Comparison of ENCODE assay signal across 19 cellular contexts in genomic region chr22:46319319-46319718, GRCh38. TPM values are rescaled to one million over a fixed set of nuclear protein-coding genes. Genes with fewer than 3 reads are reported as not detected.
DNase-seq lines count a peak whose midpoint lies in the region; ATAC-seq and TF ChIP-seq lines count a peak whose summit lies in the region.
"Had no signal": no experiment of that assay in that cellular context is flagged by ENCODE, and none has a peak within 500 bp of the region (broad histone marks: within the 10 kb centered on the region; RNA-seq: fewer than 3 reads in every experiment).

No MANE protein-coding gene starts in this region.

- H3K9me3 Mint-ChIP-seq in central memory CD8-positive, alpha-beta T cell = no peaks in the 10 kb centered on the region
- peaks cover 1% of the 10 kb centered on the region for H3K9me3 Mint-ChIP-seq in neural progenitor cell
- no peaks in the 10 kb centered on the region for H3K9me3 Mint-ChIP-seq in activated T-helper 2 cell treated with anti-CD3 and anti-CD28 coated beads, Interferon-gamma antibody, Interleukin-2, Interleukin-4, amounts not matched to agents 10 μg/mL and 5 μg/mL and 100 μg/mL, durations not matched to agents 14 hours and 24 hours and 36 hours
- H3K9me3 Mint-ChIP-seq: CD4-positive, alpha-beta T cell; GM23338; H9 had no signal

- H2AFZ ChIP-seq in neural progenitor cell (replicated peaks) = no peak overlapping the region
- H2AFZ ChIP-seq: GM23338 had no signal

- no peaks in the 10 kb centered on the region for H3K36me3 ChIP-seq in neural progenitor cell

- no peak overlapping the region for H3K4me3 ChIP-seq in neural progenitor cell
- H3K4me3 ChIP-seq: BLaER1 treated with 17β-estradiol and CSF1 and Interleukin-3, amounts not matched to agents 10 nM and 100 nM; GM23338 had no signal

- intact Hi-C loops in left cardiac atrium (cut with DNase I) (loop anchor here in 1 of 2 donors (10.0 kb wide), 1 partner anchor 325 kb away; no protein-coding TSS in a partner anchor), cardiac septum (cut with DNase I) (loop anchor here (5.0 kb wide), 1 partner anchor 332 kb away; no protein-coding TSS in a partner anchor)
- intact Hi-C loops in activated T-helper 2 cell treated with anti-CD3 and anti-CD28 coated beads, Interferon-gamma antibody, Interleukin-2, Interleukin-4, amounts not matched to agents 10 μg/mL and 5 μg/mL and 100 μg/mL, durations not matched to agents 14 hours and 24 hours and 36 hours (cut with micrococcal nuclease) = no loop called here

- H3K4me1 Mint-ChIP-seq in central memory CD8-positive, alpha-beta T cell = no peaks in the 10 kb centered on the region
- H3K4me1 Mint-ChIP-seq in neural progenitor cell = no peaks in the 10 kb centered on the region
- H3K4me1 Mint-ChIP-seq in activated T-helper 2 cell treated with anti-CD3 and anti-CD28 coated beads, Interferon-gamma antibody, Interleukin-2, Interleukin-4, amounts not matched to agents 10 μg/mL and 5 μg/mL and 100 μg/mL, durations not matched to agents 14 hours and 24 hours and 36 hours (ENCODE audit: low read depth) = no peaks in the 10 kb centered on the region
- H3K4me1 Mint-ChIP-seq: GM23338, H9 had no signal

- H3K4me1 ChIP-seq in neural progenitor cell = no peaks in the 10 kb centered on the region
- H3K4me1 ChIP-seq: BLaER1 treated with 17β-estradiol and CSF1 and Interleukin-3, amounts not matched to agents 10 nM and 100 nM had no signal

- H3K4me3 Mint-ChIP-seq in central memory CD8-positive, alpha-beta T cell = no peak overlapping the region
- no peak overlapping the region for H3K4me3 Mint-ChIP-seq in neural progenitor cell
- no peak overlapping the region for H3K4me3 Mint-ChIP-seq in activated T-helper 2 cell treated with anti-CD3 and anti-CD28 coated beads, Interferon-gamma antibody, Interleukin-2, Interleukin-4, amounts not matched to agents 10 μg/mL and 5 μg/mL and 100 μg/mL, durations not matched to agents 14 hours and 24 hours and 36 hours (ENCODE audit: low read depth)
- H3K4me3 Mint-ChIP-seq: CD4-positive, alpha-beta T cell; GM23338; H9 had no signal

- H4K20me1 ChIP-seq in neural progenitor cell (ENCODE audit: low read depth) = no peaks in the 10 kb centered on the region

- ATAC-seq in left cardiac atrium = no peak
- no peak for ATAC-seq in central memory CD8-positive, alpha-beta T cell (replicated peaks; ENCODE audit: extremely low read depth, poor library complexity, severe bottlenecking)
- ATAC-seq: GM23338, HepG2 had no signal

- no peak overlapping the region for H3K4me2 ChIP-seq in neural progenitor cell
- H3K4me2 ChIP-seq: BLaER1 treated with 17β-estradiol and CSF1 and Interleukin-3, amounts not matched to agents 10 nM and 100 nM; GM23338 had no signal

- DNase-seq in left cardiac atrium (peak; percentile 8), cardiac septum (ENCODE audit: low spot score) (no peak), neural progenitor cell (ENCODE audit: low spot score) (no peak), DMS 273 (lab: John Stamatoyannopoulos, UW; ENCODE audit: unreplicated experiment) (no peak), NCI-H524 treated with DMSO at 0.1 percent for 48 hours (lab: John Stamatoyannopoulos, UW) (no peak)
- DNase-seq in central memory CD8-positive, alpha-beta T cell (ENCODE audit: low spot score in 2 of 2) = no peak
- DNase-seq in activated T-helper 2 cell treated with anti-CD3 and anti-CD28 coated beads, Interferon-gamma antibody, Interleukin-2, Interleukin-4, amounts not matched to agents 10 μg/mL and 5 μg/mL and 100 μg/mL, durations not matched to agents 14 hours and 24 hours and 36 hours (ENCODE audit: low spot score) = no peak
- DNase-seq: ACHN; Calu3; CD4-positive, alpha-beta T cell; DMS153; DMS79 treated with DMSO at 0.1 percent for 48 hours; EL; H9 had no signal

- H3K27ac Mint-ChIP-seq in central memory CD8-positive, alpha-beta T cell (ENCODE audit: low read depth) = peak overlapping the region; percentile 69
- peak overlapping the region; percentile 19 for H3K27ac Mint-ChIP-seq in neural progenitor cell
- H3K27ac Mint-ChIP-seq in activated T-helper 2 cell treated with anti-CD3 and anti-CD28 coated beads, Interferon-gamma antibody, Interleukin-2, Interleukin-4, amounts not matched to agents 10 μg/mL and 5 μg/mL and 100 μg/mL, durations not matched to agents 14 hours and 24 hours and 36 hours = no peak overlapping the region
- H3K27ac Mint-ChIP-seq: CD4-positive, alpha-beta T cell; GM23338 had no signal

- no peaks in the 10 kb centered on the region for H3K27me3 ChIP-seq in neural progenitor cell
- H3K27me3 ChIP-seq: BLaER1 treated with 17β-estradiol and CSF1 and Interleukin-3, amounts not matched to agents 10 nM and 100 nM had no signal

- no peaks in the 10 kb centered on the region for H3K79me2 ChIP-seq in neural progenitor cell (ENCODE audit: low read depth)

- H3K36me3 Mint-ChIP-seq in central memory CD8-positive, alpha-beta T cell (ENCODE audit: insufficient read depth) = peaks cover 4% of the 10 kb centered on the region
- peaks cover 34% of the 10 kb centered on the region for H3K36me3 Mint-ChIP-seq in neural progenitor cell
- H3K36me3 Mint-ChIP-seq in activated T-helper 2 cell treated with anti-CD3 and anti-CD28 coated beads, Interferon-gamma antibody, Interleukin-2, Interleukin-4, amounts not matched to agents 10 μg/mL and 5 μg/mL and 100 μg/mL, durations not matched to agents 14 hours and 24 hours and 36 hours (ENCODE audit: low read depth) = peaks cover 74% of the 10 kb centered on the region

- no peak overlapping the region for H3K27ac ChIP-seq in neural progenitor cell
- H3K27ac ChIP-seq: BLaER1 treated with 17β-estradiol and CSF1 and Interleukin-3, amounts not matched to agents 10 nM and 100 nM had no signal

- no peak overlapping the region for H3K9ac ChIP-seq in neural progenitor cell
- H3K9ac ChIP-seq: BLaER1 treated with 17β-estradiol and CSF1 and Interleukin-3, amounts not matched to agents 10 nM and 100 nM had no signal

- H3F3A ChIP-seq in neural progenitor cell (ENCODE audit: low read depth) = no peaks in the 10 kb centered on the region

- no peaks in the 10 kb centered on the region for H3K9me3 ChIP-seq in neural progenitor cell (ENCODE audit: low read depth)
- H3K9me3 ChIP-seq: BLaER1 treated with 17β-estradiol and CSF1 and Interleukin-3, amounts not matched to agents 10 nM and 100 nM had no signal

- no peak for TF ChIP-seq CTCF in neural progenitor cell (IDR thresholded peaks at IDR 0.05)

- no peaks in the 10 kb centered on the region for H3K27me3 Mint-ChIP-seq in central memory CD8-positive, alpha-beta T cell
- H3K27me3 Mint-ChIP-seq in neural progenitor cell (ENCODE audit: insufficient read depth, low read depth) = peaks cover 2% of the 10 kb centered on the region
- H3K27me3 Mint-ChIP-seq in activated T-helper 2 cell treated with anti-CD3 and anti-CD28 coated beads, Interferon-gamma antibody, Interleukin-2, Interleukin-4, amounts not matched to agents 10 μg/mL and 5 μg/mL and 100 μg/mL, durations not matched to agents 14 hours and 24 hours and 36 hours (ENCODE audit: low read depth) = no peaks in the 10 kb centered on the region
- H3K27me3 Mint-ChIP-seq: CD4-positive, alpha-beta T cell had no signal

RNA-seq across cellular contexts. Expression of gene TRMU, which starts 16.2 kb away (rescaled TPM):
- total RNA-seq in left cardiac atrium (10 to 100 TPM; 27.5 to 41.9 TPM), cardiac septum (34.7 TPM), neural progenitor cell (ENCODE audit: low replicate concordance) (66.9 and 70.1 TPM in 2 replicates)
- total RNA-seq in activated T-helper 2 cell treated with anti-CD3 and anti-CD28 coated beads, Interferon-gamma antibody, Interleukin-2, Interleukin-4, amounts not matched to agents 10 μg/mL and 5 μg/mL and 100 μg/mL, durations not matched to agents 14 hours and 24 hours and 36 hours = 74.1 and 76.0 TPM in 2 replicates

RNA-seq across cellular contexts. Expression of gene GTSE1, which starts 22.6 kb away (rescaled TPM):
- total RNA-seq in left cardiac atrium (under 1 TPM; 0.24 to 0.94 TPM), cardiac septum (0.32 TPM), neural progenitor cell (ENCODE audit: low replicate concordance) (29.7 and 38.8 TPM in 2 replicates)
- 46.1 and 47.7 TPM in 2 replicates for total RNA-seq in activated T-helper 2 cell treated with anti-CD3 and anti-CD28 coated beads, Interferon-gamma antibody, Interleukin-2, Interleukin-4, amounts not matched to agents 10 μg/mL and 5 μg/mL and 100 μg/mL, durations not matched to agents 14 hours and 24 hours and 36 hours

RNA-seq across cellular contexts. Expression of gene TTC38, which starts 51.5 kb away (rescaled TPM):
- total RNA-seq in left cardiac atrium = 10 to 100 TPM; 22.7 to 23.1 TPM
- 21.5 TPM for total RNA-seq in cardiac septum
- total RNA-seq in neural progenitor cell (ENCODE audit: low replicate concordance) = 41.0 and 50.5 TPM in 2 replicates
- 20.7 and 21.0 TPM in 2 replicates for total RNA-seq in activated T-helper 2 cell treated with anti-CD3 and anti-CD28 coated beads, Interferon-gamma antibody, Interleukin-2, Interleukin-4, amounts not matched to agents 10 μg/mL and 5 μg/mL and 100 μg/mL, durations not matched to agents 14 hours and 24 hours and 36 hours

RNA-seq across cellular contexts. Expression of gene PKDREJ, which starts 56.2 kb away (rescaled TPM):
- total RNA-seq in left cardiac atrium = under 1 TPM; 0.12 to 0.13 TPM
- 0.11 TPM for total RNA-seq in cardiac septum
- total RNA-seq in neural progenitor cell (ENCODE audit: low replicate concordance) = not detected in 2 replicates
- total RNA-seq in activated T-helper 2 cell treated with anti-CD3 and anti-CD28 coated beads, Interferon-gamma antibody, Interleukin-2, Interleukin-4, amounts not matched to agents 10 μg/mL and 5 μg/mL and 100 μg/mL, durations not matched to agents 14 hours and 24 hours and 36 hours = not detected in 2 replicates
- total RNA-seq: A172; CD4-positive, alpha-beta T cell; GM23338; HepG2; HT-29 had no signal

Comparison
In these comparisons a context has a peak if more than half of its experiments do, and no peak if none do; other contexts are left out.
1. RNA of gene GTSE1, which starts 22.6 kb away (total RNA-seq): 46.1 to 47.7 TPM in activated T-helper 2 cell treated with anti-CD3 and anti-CD28 coated beads, Interferon-gamma antibody, Interleukin-2, Interleukin-4, amounts not matched to agents 10 μg/mL and 5 μg/mL and 100 μg/mL, durations not matched to agents 14 hours and 24 hours and 36 hours and 29.7 to 38.8 TPM in neural progenitor cell; 0.24 to 0.94 TPM in left cardiac atrium and 0.32 TPM in cardiac septum (single experiment); every median in the first group is over 10 times any median in the second.